ENCODE assay signal across 19 cellular contexts in the genomic region with DNA sequence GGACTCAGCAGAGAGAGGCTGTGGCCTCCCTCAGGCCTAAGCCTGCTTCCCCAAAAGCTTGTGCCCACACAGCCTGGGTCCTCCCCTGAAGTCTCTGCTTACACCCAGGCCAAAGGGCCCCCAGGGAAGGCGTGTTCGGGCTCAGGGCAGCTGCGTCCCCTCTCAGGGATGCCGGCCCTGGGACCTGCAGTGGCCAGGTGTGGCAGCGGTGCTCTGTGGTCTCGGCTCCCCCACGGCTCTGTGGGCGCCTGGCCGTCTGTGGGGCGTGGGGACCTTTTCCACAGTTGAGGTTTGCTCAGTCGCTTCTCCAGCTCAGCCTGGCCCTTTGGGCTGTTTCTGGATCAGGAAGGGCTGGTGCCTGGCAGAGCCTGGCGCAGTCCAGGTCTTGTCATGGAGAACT.
"Had no signal": no experiment of that assay in that cellular context is flagged by ENCODE, and none has a peak within 500 bp of the region (broad histone marks: within the 10 kb centered on the region; RNA-seq: fewer than 3 reads in every experiment).

No MANE protein-coding gene starts in this region.

- H3K27ac ChIP-seq: cardiac muscle cell had no signal

- H3K27me3 ChIP-seq: cardiac muscle cell, dorsolateral prefrontal cortex had no signal

- DNase-seq: activated CD4-positive, alpha-beta memory T cell treated with anti-CD3 and anti-CD28 coated beads for 36 hours; activated CD4-positive, alpha-beta T cell treated with anti-CD3 and anti-CD28 coated beads for 36 hours; dorsolateral prefrontal cortex; foreskin fibroblast; hypothalamus; islet precursor cell; left colon; occipital lobe; stimulated activated CD4-positive, alpha-beta T cell treated with anti-CD3 and anti-CD28 coated beads, Interleukin-15, amount 100 ng/mL, for 24 hours; stimulated activated CD4-positive, alpha-beta T cell treated with anti-CD3 and anti-CD28 coated beads, Interleukin-2, amount 100 ng/mL, for 48 hours had no signal

- H3K4me3 ChIP-seq: cardiac muscle cell, dorsolateral prefrontal cortex, lung, skin epidermis had no signal

- ATAC-seq: activated CD4-positive, alpha-beta T cell treated with anti-CD3 and anti-CD28 coated beads for 36 hours; left colon; WTC11 had no signal

- H3K36me3 ChIP-seq: cardiac muscle cell had no signal

- H3K27me3 Mint-ChIP-seq: activated CD4-positive, alpha-beta memory T cell treated with anti-CD3 and anti-CD28 coated beads for 36 hours; activated naive CD8-positive, alpha-beta T cell had no signal

- H3K27ac Mint-ChIP-seq: activated CD4-positive, alpha-beta T cell treated with anti-CD3 and anti-CD28 coated beads for 36 hours; activated naive CD8-positive, alpha-beta T cell; mesothelial cell of epicardium; nephron; stimulated activated naive CD8-positive, alpha-beta T cell treated with anti-CD3 and anti-CD28 coated beads, Interleukin-15, Interleukin-2, amounts not matched to agents 100 ng/mL and 50 ng/mL, for 24 hours; T-helper 1 cell treated with Interleukin-12 subunit alpha and Interleukin-12 subunit beta and Interleukin-4 antibody, amounts not matched to agents 30 μg/mL and 1 μg/mL, for 36 hours; WTC11 had no signal

- H3K9me3 Mint-ChIP-seq: mesothelial cell of epicardium; nephron; stimulated activated naive CD8-positive, alpha-beta T cell treated with anti-CD3 and anti-CD28 coated beads, Interleukin-15, Interleukin-2, amounts not matched to agents 100 ng/mL and 50 ng/mL, for 24 hours had no signal

- H3K4me3 Mint-ChIP-seq: activated CD4-positive, alpha-beta memory T cell treated with anti-CD3 and anti-CD28 coated beads for 36 hours; activated CD4-positive, alpha-beta T cell treated with anti-CD3 and anti-CD28 coated beads for 36 hours; activated naive CD8-positive, alpha-beta T cell; mesothelial cell of epicardium; nephron; stimulated activated naive CD8-positive, alpha-beta T cell treated with anti-CD3 and anti-CD28 coated beads, Interleukin-15, Interleukin-2, amounts not matched to agents 100 ng/mL and 50 ng/mL, for 24 hours; T-helper 1 cell treated with Interleukin-12 subunit alpha and Interleukin-12 subunit beta and Interleukin-4 antibody, amounts not matched to agents 30 μg/mL and 1 μg/mL, for 36 hours; WTC11 had no signal

- H3K36me3 Mint-ChIP-seq: activated naive CD8-positive, alpha-beta T cell; mesothelial cell of epicardium had no signal
